Comparison of ENCODE assay signal across 8 cellular contexts in the genomic region with DNA sequence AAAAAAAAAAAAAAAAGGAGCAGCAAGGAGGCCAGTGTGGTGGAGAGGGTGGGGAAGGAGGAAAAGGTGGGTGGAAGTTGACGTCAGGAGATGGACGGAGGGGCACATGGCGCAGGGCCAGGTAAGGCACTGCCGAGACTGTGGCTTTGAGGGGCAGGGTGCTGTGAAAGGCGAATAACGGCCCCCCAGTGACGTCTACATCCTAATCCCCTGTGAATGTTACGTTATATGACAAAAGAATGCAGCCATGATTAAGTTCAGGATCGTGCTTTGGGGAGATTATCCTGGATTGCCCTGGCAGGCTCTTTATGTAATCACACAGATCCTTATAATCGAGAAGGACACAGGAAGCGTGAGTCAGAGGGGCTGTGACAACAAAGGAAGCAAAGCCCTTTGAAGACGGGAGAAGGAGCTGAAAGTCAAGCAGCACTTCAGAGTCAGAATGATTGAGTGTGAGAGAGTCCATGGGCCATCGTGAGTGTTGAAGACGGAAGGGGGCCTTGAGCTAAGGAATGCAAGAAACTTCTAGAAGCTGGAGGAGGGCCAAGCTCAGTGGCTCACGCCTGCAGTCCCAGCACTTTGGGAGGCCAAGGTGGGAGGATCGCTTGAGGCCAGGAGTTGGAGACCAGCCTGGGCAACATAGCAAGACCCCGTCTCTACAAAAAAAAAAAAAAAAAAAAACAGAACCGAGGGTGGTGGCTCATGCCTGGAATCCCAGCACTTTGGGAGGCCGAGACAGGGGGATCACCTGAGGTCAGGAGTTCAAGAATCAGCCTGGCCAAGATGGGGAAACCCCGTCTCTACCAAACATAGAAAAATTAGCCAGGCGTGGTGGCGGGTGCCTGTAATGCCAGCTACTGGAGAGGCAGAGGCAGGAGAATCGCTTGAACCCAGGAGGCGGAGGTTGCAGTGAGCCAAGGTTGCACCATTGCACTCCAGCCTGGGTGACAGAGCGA. TPM values are rescaled to one million over a fixed set of nuclear protein-coding genes. Genes with fewer than 3 reads are reported as not detected.
A peak's percentile ranks its signal among the peaks of the same experiment; 100 is the strongest.
DNase-seq lines count a peak whose midpoint lies in the region; ATAC-seq, FAIRE-seq and TF ChIP-seq lines count a peak whose summit lies in the region.

No MANE protein-coding gene starts in this region.

- H3K4me3 ChIP-seq in MG63, result no peak overlapping the region
- no peak overlapping the region for H3K4me3 ChIP-seq in bronchial epithelial cell (ENCODE audit: low read depth, low read length)
- H3K4me3 ChIP-seq in mesodermal cell (ENCODE audit: extremely low read depth, insufficient read depth, low read length, poor library complexity, severe bottlenecking), result no peak overlapping the region

- 63 to 70% methylated on average over 19 to 21 of the region's 25 CpGs for WGBS in mesodermal cell (ENCODE audit: insufficient coverage in 2 of 2), 2 experiments

- H3K27ac ChIP-seq in mesodermal cell (ENCODE audit: low read depth, low read length, severe bottlenecking), result peak overlapping the region; percentile 95

- TF ChIP-seq CTCF in AG09319 (IDR thresholded peaks at IDR 0.05; ENCODE audit: low read depth, low read length) (no peak), bronchial epithelial cell (IDR thresholded peaks at IDR 0.05; ENCODE audit: insufficient read depth, low read length, severe bottlenecking) (no peak)

- peaks cover 8% of the 10 kb centered on the region for H3K4me1 ChIP-seq in mesodermal cell (ENCODE audit: control insufficient read depth, insufficient read depth, low read length, poor library complexity, severe bottlenecking)

- peak; percentile 75 for DNase-seq in AG09319 (ENCODE audit: extremely low read depth, low read depth)
- peak; percentile 85 for DNase-seq in MG63
- DNase-seq in bronchial epithelial cell (ENCODE audit: low read depth), result peak; percentile 84
- no peak for DNase-seq in ureter (ENCODE audit: low spot score)
- no peak for DNase-seq in stimulated activated naive CD4-positive, alpha-beta T cell (lab: John Stamatoyannopoulos, UW)
- DNase-seq in NCI-H146 treated with DMSO at 0.1 percent for 48 hours (lab: John Stamatoyannopoulos, UW; ENCODE audit: unreplicated experiment), result no peak

- no peak for FAIRE-seq in bronchial epithelial cell (lab: Jason Lieb, UNC)

- H3K9me3 ChIP-seq in MG63, result no peaks in the 10 kb centered on the region; the same call in 1 of the 2 replicates
- H3K9me3 ChIP-seq in mesodermal cell (ENCODE audit: control insufficient read depth, low read length), result no peaks in the 10 kb centered on the region

- H3K27me3 ChIP-seq in MG63 (no peaks in the 10 kb centered on the region), bronchial epithelial cell (ENCODE audit: control insufficient read depth, insufficient read depth, low read length) (no peaks in the 10 kb centered on the region)

- ATAC-seq in HG03342 (IDR thresholded peaks at IDR 0.05; ENCODE audit: unreplicated experiment), result no peak

- H3K36me3 ChIP-seq in MG63 (peaks cover 5% of the 10 kb centered on the region), bronchial epithelial cell (ENCODE audit: control insufficient read depth, insufficient read depth, low read length) (peaks cover 3% of the 10 kb centered on the region), mesodermal cell (ENCODE audit: control insufficient read depth, insufficient read depth, low read length) (no peaks in the 10 kb centered on the region)

RNA-seq across cellular contexts. Expression of gene CEACAM16, which starts 13.8 kb away (rescaled TPM):
- 0.92 TPM in 1 of 2 replicates, not detected in the other for total RNA-seq in MG63 (2014; rRNA removed; shearing (Covaris generic); ENCODE audit: low replicate concordance)
- not detected in 2 replicates for total RNA-seq in bronchial epithelial cell
- not detected for polyA plus RNA-seq in mesodermal cell (2013, experiment 1 of 2)
- polyA plus RNA-seq in mesodermal cell (2013, experiment 2 of 2), result not detected
- total RNA-seq in ureter, result not detected

RNA-seq across cellular contexts. Expression of gene CEACAM19, which starts 13.9 kb away (rescaled TPM):
- 0.47 and 0.69 TPM in 2 replicates for total RNA-seq in MG63 (2014; rRNA removed; shearing (Covaris generic); ENCODE audit: low replicate concordance)
- 0.53 and 2.7 TPM in 2 replicates for total RNA-seq in bronchial epithelial cell
- 2.1 TPM for polyA plus RNA-seq in mesodermal cell (2013, experiment 1 of 2)
- 2.0 TPM for polyA plus RNA-seq in mesodermal cell (2013, experiment 2 of 2)
- total RNA-seq in ureter, result 4.5 TPM

RNA-seq across cellular contexts. Expression of gene PVR, which starts 41.5 kb away (rescaled TPM):
- 120 and 141 TPM in 2 replicates for total RNA-seq in MG63 (2014; rRNA removed; shearing (Covaris generic); ENCODE audit: low replicate concordance)
- total RNA-seq in bronchial epithelial cell (84.6 and 102 TPM in 2 replicates), ureter (24.9 TPM)
- polyA plus RNA-seq in mesodermal cell (2013, experiment 1 of 2), result 24.3 TPM
- polyA plus RNA-seq in mesodermal cell (2013, experiment 2 of 2), result 25.3 TPM

Comparison
In these comparisons a context has a peak if more than half of its experiments do, and no peak if none do; other contexts are left out.
1. DNase-seq: peak in AG09319 (single experiment), MG63 (single experiment) and bronchial epithelial cell (single experiment); none in ureter (single experiment), stimulated activated naive CD4-positive, alpha-beta T cell (0 of 6) and NCI-H146 treated with DMSO at 0.1 percent for 48 hours (single experiment).